In the genomic region with DNA sequence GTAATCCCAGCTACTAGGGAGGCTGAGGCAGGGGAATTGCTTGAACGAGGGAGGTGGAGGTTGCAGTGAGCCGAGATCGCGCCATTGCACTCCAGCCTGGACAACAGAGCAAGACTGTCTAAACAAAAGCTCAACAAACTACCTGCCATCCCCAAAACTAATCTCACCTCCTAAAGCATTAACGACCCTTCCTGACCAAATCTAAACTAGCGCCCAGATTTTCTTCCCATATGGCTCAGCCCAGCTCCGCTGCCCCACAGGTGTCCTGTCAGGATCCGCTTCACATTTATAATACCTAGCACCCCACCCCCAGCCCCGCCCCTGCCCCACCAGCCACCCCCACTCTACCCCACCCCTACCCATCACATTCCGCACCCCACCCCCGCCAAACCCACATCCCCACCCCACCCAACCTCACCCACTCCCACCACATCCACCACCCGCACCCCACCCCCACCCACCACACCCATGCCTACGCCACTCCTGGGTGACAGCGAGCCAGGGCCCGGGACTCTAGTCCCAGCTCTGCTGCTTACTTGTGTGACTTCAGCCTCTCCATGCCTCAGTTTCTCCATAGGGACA, we compare ENCODE assay signal across 8 cellular contexts. TPM values are rescaled to one million over a fixed set of nuclear protein-coding genes. Genes with fewer than 3 reads are reported as not detected.
DNase-seq lines count a peak whose midpoint lies in the region; ATAC-seq and TF ChIP-seq lines count a peak whose summit lies in the region.

No MANE protein-coding gene starts in this region.

- peak overlapping the region; percentile 96; the same call in 1 of the 2 replicates for H2AFZ ChIP-seq in SK-N-SH (ENCODE audit: low read depth)

- H3F3A ChIP-seq in SK-N-SH (replicated peaks; ENCODE audit: insufficient read depth): peaks cover 10% of the 10 kb centered on the region

- H3K9me2 ChIP-seq in SK-N-SH: no peaks in the 10 kb centered on the region

- no peak for TF ChIP-seq RAD21 in SK-N-SH (IDR thresholded peaks at IDR 0.05; ENCODE audit: low read length)

- TF ChIP-seq EP300 in SK-N-SH (IDR thresholded peaks at IDR 0.05; ENCODE audit: borderline replicate concordance in 1 of 2, low read depth in 1 of 2, low read length in 1 of 2): no peak

- intact Hi-C loops in mucosa of descending colon (cut with DNase I, micrococcal nuclease): loop anchor here in 1 of 2 donors (2.0 kb wide), 1 partner anchor 106 kb away; no protein-coding TSS in a partner anchor

- no peaks in the 10 kb centered on the region for H3K36me3 ChIP-seq in SK-N-SH (replicated peaks in 1 of 2; ENCODE audit: control insufficient read depth in 1 of 2, insufficient read depth in 2 of 2, low read length in 1 of 2)
- H3K36me3 ChIP-seq in mucosa of descending colon (ENCODE audit: low read depth): no peaks in the 10 kb centered on the region

- no peak for TF ChIP-seq CTCF in HFF-Myc (IDR thresholded peaks at IDR 0.05; ENCODE audit: low read depth, low read length, missing control alignments)
- no peak for TF ChIP-seq CTCF in SK-N-SH (IDR thresholded peaks at IDR 0.05)
- TF ChIP-seq CTCF in choroid plexus epithelial cell (conservative IDR thresholded peaks at IDR 0.05; ENCODE audit: low read depth, low read length): no peak
- TF ChIP-seq CTCF in mucosa of descending colon (IDR thresholded peaks at IDR 0.05): no peak

- peak overlapping the region; percentile 74 to 83; a peak in 3 of 4 replicates for H3K27ac ChIP-seq in SK-N-SH (ENCODE audit: low read depth in 2 of 2, low read length in 1 of 2)

- no peaks in the 10 kb centered on the region for H3K27me3 ChIP-seq in SK-N-SH (ENCODE audit: insufficient read depth)

- peak overlapping the region; percentile 95 for H3K9ac ChIP-seq in SK-N-SH

- no peak for DNase-seq in HFF-Myc (ENCODE audit: extremely low read depth, low read depth)
- DNase-seq in SK-N-SH: no peak
- DNase-seq in choroid plexus epithelial cell (ENCODE audit: low read depth): no peak
- peak in 1 of 3 donors; percentile 40 for DNase-seq in mucosa of descending colon
- DNase-seq in NCI-H1092 (lab: John Stamatoyannopoulos, UW): no peak
- DNase-seq in HPDE6-E6E7 (ENCODE audit: extremely low spot score): no peak

- 22% methylated on average over 15 of the region's 15 CpGs for WGBS in SK-N-SH (ENCODE audit: low lambda C conversion rate)

- H3K4me3 ChIP-seq in HFF-Myc (replicated peaks; ENCODE audit: low read depth, low read length) (peak overlapping the region; percentile 75), SK-N-SH (ENCODE audit: low read depth in 2 of 2, low read length in 1 of 2) (peak overlapping the region; percentile 82 to 84), choroid plexus epithelial cell (ENCODE audit: low read depth, low read length) (peak overlapping the region; percentile 82), mucosa of descending colon (peak overlapping the region; percentile 92)

- H3K9me3 ChIP-seq in SK-N-SH (no peaks in the 10 kb centered on the region), mucosa of descending colon (no peaks in the 10 kb centered on the region)

- peaks cover 7 to 20% of the 10 kb centered on the region in 2 experiments; a peak in 2 of 4 replicates for H3K4me1 ChIP-seq in SK-N-SH (ENCODE audit: control insufficient read depth in 1 of 2, insufficient read depth in 2 of 2, low read depth in 1 of 2, low read length in 1 of 2)
- H3K4me1 ChIP-seq in mucosa of descending colon (ENCODE audit: low read depth): peaks cover 19% of the 10 kb centered on the region

- CTCF ChIA-PET in SK-N-SH (lab: Yijun Ruan, JAX): interaction anchor here (1.0 to 9.5 kb wide), 8 partner anchors 9 to 107 kb away, joined by 3 to 137 read pairs (median 26); a partner anchor contains a TSS

- ATAC-seq in GM18498 (IDR thresholded peaks at IDR 0.05; ENCODE audit: unreplicated experiment) (peak; percentile 21), mucosa of descending colon (peak; percentile 61), GM18858 (IDR thresholded peaks at IDR 0.05; ENCODE audit: unreplicated experiment) (no peak)

- peaks cover 10% of the 10 kb centered on the region; the same call in 1 of the 2 replicates for H4K20me1 ChIP-seq in SK-N-SH (ENCODE audit: insufficient read depth)

- peak overlapping the region; percentile 99 for H3K4me2 ChIP-seq in SK-N-SH

- H3K79me2 ChIP-seq in SK-N-SH (ENCODE audit: insufficient read depth): peaks cover 59% of the 10 kb centered on the region

- POLR2A ChIA-PET in SK-N-SH (lab: Yijun Ruan, JAX): interaction anchor here (1.0 to 3.5 kb wide), 3 partner anchors 20 to 108 kb away, joined by 4 to 28 read pairs (median 15); a partner anchor contains a TSS

TF ChIP-seq in SK-N-SH, 30 proteins besides CTCF, POLR2A, EP300 and RAD21:
- TF ChIP-seq, protein P1, sequence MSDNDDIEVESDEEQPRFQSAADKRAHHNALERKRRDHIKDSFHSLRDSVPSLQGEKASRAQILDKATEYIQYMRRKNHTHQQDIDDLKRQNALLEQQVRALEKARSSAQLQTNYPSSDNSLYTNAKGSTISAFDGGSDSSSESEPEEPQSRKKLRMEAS (IDR thresholded peaks at IDR 0.05; ENCODE audit: low read depth): no peak
- TF ChIP-seq FOXJ3 (CRISPR knock-in tag; IDR thresholded peaks at IDR 0.05): no peak
- no peak for TF ChIP-seq EZH2phosphoT487 (IDR thresholded peaks at IDR 0.05; ENCODE audit: borderline replicate concordance, low read depth)
- no peak for TF ChIP-seq POLR2AphosphoS5 (IDR thresholded peaks at IDR 0.05; ENCODE audit: low read depth, low read length)
- TF ChIP-seq GATA2 (CRISPR knock-in tag; IDR thresholded peaks at IDR 0.05): no peak
- TF ChIP-seq TCF12 (IDR thresholded peaks at IDR 0.05): no peak
- TF ChIP-seq, protein P2, sequence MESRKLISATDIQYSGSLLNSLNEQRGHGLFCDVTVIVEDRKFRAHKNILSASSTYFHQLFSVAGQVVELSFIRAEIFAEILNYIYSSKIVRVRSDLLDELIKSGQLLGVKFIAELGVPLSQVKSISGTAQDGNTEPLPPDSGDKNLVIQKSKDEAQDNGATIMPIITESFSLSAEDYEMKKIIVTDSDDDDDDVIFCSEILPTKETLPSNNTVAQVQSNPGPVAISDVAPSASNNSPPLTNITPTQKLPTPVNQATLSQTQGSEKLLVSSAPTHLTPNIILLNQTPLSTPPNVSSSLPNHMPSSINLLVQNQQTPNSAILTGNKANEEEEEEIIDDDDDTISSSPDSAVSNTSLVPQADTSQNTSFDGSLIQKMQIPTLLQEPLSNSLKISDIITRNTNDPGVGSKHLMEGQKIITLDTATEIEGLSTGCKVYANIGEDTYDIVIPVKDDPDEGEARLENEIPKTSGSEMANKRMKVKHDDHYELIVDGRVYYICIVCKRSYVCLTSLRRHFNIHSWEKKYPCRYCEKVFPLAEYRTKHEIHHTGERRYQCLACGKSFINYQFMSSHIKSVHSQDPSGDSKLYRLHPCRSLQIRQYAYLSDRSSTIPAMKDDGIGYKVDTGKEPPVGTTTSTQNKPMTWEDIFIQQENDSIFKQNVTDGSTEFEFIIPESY (IDR thresholded peaks at IDR 0.05; ENCODE audit: borderline replicate concordance, low read depth): no peak

RNA-seq across cellular contexts. Expression of a gene that starts 0.6 kb away (rescaled TPM):
- 26.4 and 30.5 TPM in 2 replicates for polyA plus RNA-seq in SK-N-SH (2012; rRNA removed)
- polyA plus RNA-seq in SK-N-SH (2012; cell fraction: cytosol; rRNA removed): 25.0 and 30.1 TPM in 2 replicates
- 23.5 and 27.6 TPM in 2 replicates for polyA plus RNA-seq in SK-N-SH (2012; cell fraction: nucleus; rRNA removed)
- 10 to 100 TPM; 17.0 to 26.6 (median 18.4) TPM for total RNA-seq in mucosa of descending colon

RNA-seq across cellular contexts. Expression of a gene that starts 49.2 kb away (rescaled TPM):
- polyA plus RNA-seq in SK-N-SH (2012; rRNA removed): 3.9 TPM in 2 replicates
- polyA plus RNA-seq in SK-N-SH (2012; cell fraction: cytosol; rRNA removed): 1.4 and 2.3 TPM in 2 replicates
- polyA plus RNA-seq in SK-N-SH (2012; cell fraction: nucleus; rRNA removed): 6.4 and 8.0 TPM in 2 replicates
- 1 to 10 TPM; 4.0 to 6.9 (median 6.7) TPM for total RNA-seq in mucosa of descending colon
